ENCODE assay signal across 1 cellular context in the genomic region with DNA sequence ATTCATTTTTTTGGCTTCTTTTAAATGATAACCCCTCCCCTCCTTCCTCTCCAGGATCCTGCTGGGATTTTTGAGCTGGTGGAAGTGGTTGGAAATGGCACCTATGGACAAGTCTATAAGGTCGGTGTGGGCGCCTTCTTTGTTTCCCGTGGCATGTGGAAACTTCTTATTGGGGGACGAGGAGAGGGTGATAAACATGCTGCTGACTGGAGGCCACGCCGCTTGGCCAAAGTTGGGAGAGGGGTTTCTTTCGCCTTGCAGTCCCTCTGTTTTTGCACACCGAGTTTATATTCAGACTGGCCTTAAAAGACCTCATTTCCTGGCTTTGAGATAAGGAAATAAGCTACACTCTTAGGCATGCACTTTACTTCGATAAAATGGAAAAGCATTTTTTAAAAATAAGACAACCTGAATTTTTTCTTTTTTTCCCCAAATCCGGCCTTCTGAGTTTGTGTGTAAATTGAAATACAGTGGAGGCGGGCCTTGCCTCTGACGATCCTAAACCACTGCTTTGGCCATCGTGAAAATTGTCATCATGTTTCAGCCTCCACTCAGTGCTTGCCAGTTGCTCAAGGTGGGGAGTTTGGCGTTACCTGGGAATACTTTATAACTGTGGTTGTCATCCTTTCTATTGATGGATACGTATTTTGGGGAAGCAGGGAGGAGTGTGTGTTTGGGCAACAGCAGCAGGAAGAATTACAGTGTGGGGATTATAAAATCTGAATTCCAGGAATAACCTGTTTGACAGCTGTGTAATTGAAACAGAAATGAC.
TF ChIP-seq lines count a peak whose summit lies in the region.

No MANE protein-coding gene starts in this region.

TF ChIP-seq in HCT116, 20 proteins besides CTCF, POLR2A, EP300 and RAD21 (continued from another document):
- TF ChIP-seq, protein P1, sequence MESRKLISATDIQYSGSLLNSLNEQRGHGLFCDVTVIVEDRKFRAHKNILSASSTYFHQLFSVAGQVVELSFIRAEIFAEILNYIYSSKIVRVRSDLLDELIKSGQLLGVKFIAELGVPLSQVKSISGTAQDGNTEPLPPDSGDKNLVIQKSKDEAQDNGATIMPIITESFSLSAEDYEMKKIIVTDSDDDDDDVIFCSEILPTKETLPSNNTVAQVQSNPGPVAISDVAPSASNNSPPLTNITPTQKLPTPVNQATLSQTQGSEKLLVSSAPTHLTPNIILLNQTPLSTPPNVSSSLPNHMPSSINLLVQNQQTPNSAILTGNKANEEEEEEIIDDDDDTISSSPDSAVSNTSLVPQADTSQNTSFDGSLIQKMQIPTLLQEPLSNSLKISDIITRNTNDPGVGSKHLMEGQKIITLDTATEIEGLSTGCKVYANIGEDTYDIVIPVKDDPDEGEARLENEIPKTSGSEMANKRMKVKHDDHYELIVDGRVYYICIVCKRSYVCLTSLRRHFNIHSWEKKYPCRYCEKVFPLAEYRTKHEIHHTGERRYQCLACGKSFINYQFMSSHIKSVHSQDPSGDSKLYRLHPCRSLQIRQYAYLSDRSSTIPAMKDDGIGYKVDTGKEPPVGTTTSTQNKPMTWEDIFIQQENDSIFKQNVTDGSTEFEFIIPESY (IDR thresholded peaks at IDR 0.05; ENCODE audit: extremely low read depth, insufficient replicate concordance, low read length) = no peak
- TF ChIP-seq YY1 (IDR thresholded peaks at IDR 0.05; ENCODE audit: extremely low read depth, insufficient replicate concordance, low read depth, low read length) (peak; percentile 2), CEBPB (IDR thresholded peaks at IDR 0.05; ENCODE audit: low read depth) (no peak)
